In the genomic region with DNA sequence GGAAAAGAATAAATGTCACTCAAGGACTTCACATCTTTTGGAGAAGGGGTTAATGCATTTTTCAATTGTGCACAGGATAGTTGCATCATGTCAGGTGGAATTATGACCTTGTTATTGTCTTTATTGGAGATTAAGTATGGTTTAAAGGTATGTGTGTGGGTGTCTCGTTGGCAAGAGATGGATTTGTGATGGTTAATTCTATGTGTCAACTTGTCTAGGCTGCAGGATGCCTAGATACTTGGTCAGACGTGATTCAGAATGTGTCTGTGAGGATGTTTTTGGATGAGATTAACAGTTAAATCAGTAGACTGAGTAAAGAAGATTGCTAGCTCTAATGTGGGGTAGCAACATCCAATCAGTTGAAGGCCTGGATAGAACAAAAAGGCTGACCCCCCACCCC, we compare ENCODE assay signal across 28 cellular contexts. TPM values are rescaled to one million over a fixed set of nuclear protein-coding genes. Genes with fewer than 3 reads are reported as not detected.
A peak's percentile ranks its signal among the peaks of the same experiment; 100 is the strongest.
DNase-seq lines count a peak whose midpoint lies in the region; FAIRE-seq and TF ChIP-seq lines count a peak whose summit lies in the region.
"Had no signal": no experiment of that assay in that cellular context is flagged by ENCODE, and none has a peak within 500 bp of the region (broad histone marks: within the 10 kb centered on the region; RNA-seq: fewer than 3 reads in every experiment).

No MANE protein-coding gene starts in this region.

- CTCF ChIA-PET in mammary epithelial cell (lab: Charles Lee; ENCODE audit: low non-redundant PET), result interaction anchor here (0.7 kb wide), 1 partner anchor 103 kb away, joined by 3 read pairs; no protein-coding TSS in a partner anchor

- H3K4me3 ChIP-seq in AG10803 (ENCODE audit: low read length), result no peak overlapping the region
- no peak overlapping the region for H3K4me3 ChIP-seq in mammary epithelial cell (replicated peaks in 1 of 3; ENCODE audit: insufficient read depth in 1 of 3, low read depth in 2 of 3, low read length in 3 of 3)
- H3K4me3 ChIP-seq in keratinocyte (ENCODE audit: control insufficient read depth in 2 of 3, extremely low read depth in 1 of 3, insufficient read depth in 2 of 3, low read depth in 1 of 3, low read length in 3 of 3), result no peak overlapping the region
- H3K4me3 ChIP-seq in lower leg skin (ENCODE audit: low read depth, poor library complexity, severe bottlenecking), result no peak overlapping the region
- no peak overlapping the region for H3K4me3 ChIP-seq in stomach
- H3K4me3 ChIP-seq: BLaER1, esophagus squamous epithelium, ovary, tibial nerve had no signal

- H3K36me3 ChIP-seq in mammary epithelial cell (ENCODE audit: insufficient read depth, low read length), result no peaks in the 10 kb centered on the region
- no peaks in the 10 kb centered on the region for H3K36me3 ChIP-seq in keratinocyte (ENCODE audit: control insufficient read depth in 2 of 2, extremely low read depth in 1 of 2, insufficient read depth in 2 of 2, low read length in 2 of 2)
- no peaks in the 10 kb centered on the region for H3K36me3 ChIP-seq in stomach
- H3K36me3 ChIP-seq: BLaER1, esophagus squamous epithelium, ovary, tibial nerve, WERI-Rb-1 had no signal

- no peak overlapping the region for H3K4me2 ChIP-seq in mammary epithelial cell (ENCODE audit: insufficient read depth, low read depth, low read length)
- H3K4me2 ChIP-seq in keratinocyte (ENCODE audit: control insufficient read depth, extremely low read depth, insufficient read depth, low read depth, low read length), result no peak overlapping the region
- H3K4me2 ChIP-seq: BLaER1 had no signal

- no peaks in the 10 kb centered on the region for H3K9me1 ChIP-seq in keratinocyte (ENCODE audit: control insufficient read depth, extremely low read depth, insufficient read depth, low read length)

- no TSS peak for BruUV-seq in mammary epithelial cell (replicated peaks; lab: Mats Ljungman, UMichigan)

- H3K27me3 ChIP-seq in mammary epithelial cell (ENCODE audit: insufficient read depth, low read length) (no peaks in the 10 kb centered on the region), keratinocyte (ENCODE audit: control insufficient read depth, extremely low read depth, insufficient read depth, low read length) (no peaks in the 10 kb centered on the region), stomach (peaks cover 0 to 26% (median 0%) of the 10 kb centered on the region in 3 donors)
- H3K27me3 ChIP-seq: esophagus squamous epithelium, ovary had no signal

- H3K4me1 ChIP-seq in mammary epithelial cell (ENCODE audit: insufficient read depth, low read length), result peaks cover 19% of the 10 kb centered on the region
- peaks cover 22% of the 10 kb centered on the region for H3K4me1 ChIP-seq in keratinocyte (ENCODE audit: control insufficient read depth, extremely low read depth, insufficient read depth, low read length)
- H3K4me1 ChIP-seq in stomach, result no peaks in the 10 kb centered on the region
- H3K4me1 ChIP-seq: BLaER1, Caco-2, tibial nerve had no signal

- H3K27ac ChIP-seq in mammary epithelial cell (ENCODE audit: insufficient read depth, low read depth, low read length) (no peak overlapping the region), keratinocyte (ENCODE audit: control insufficient read depth, insufficient read depth, low read length) (no peak overlapping the region), stomach (no peak overlapping the region)
- H3K27ac ChIP-seq: BLaER1, esophagus squamous epithelium, ovary, tibial nerve, WERI-Rb-1 had no signal

- TF ChIP-seq EP300 in stomach (IDR thresholded peaks at IDR 0.05), result no peak

- peak; percentile 34 for FAIRE-seq in keratinocyte (lab: Jason Lieb, UNC)
- FAIRE-seq: islet of Langerhans had no signal

- TF ChIP-seq CTCF in AG10803 (conservative IDR thresholded peaks at IDR 0.05; ENCODE audit: low read length) (no peak), mammary epithelial cell (conservative IDR thresholded peaks at IDR 0.05 in 1 of 2, IDR thresholded peaks at IDR 0.05 in 1 of 2; ENCODE audit: extremely low read depth in 1 of 2, insufficient read depth in 1 of 2, low read depth in 1 of 2, low read length in 2 of 2) (no peak), keratinocyte (optimal IDR thresholded peaks at IDR 0.05 in 1 of 3, IDR thresholded peaks at IDR 0.05 in 1 of 3, conservative IDR thresholded peaks at IDR 0.05 in 1 of 3; ENCODE audit: extremely low read depth in 1 of 3, insufficient read depth in 2 of 3, low read length in 3 of 3) (no peak), lower leg skin (IDR thresholded peaks at IDR 0.05) (no peak), stomach (IDR thresholded peaks at IDR 0.05) (no peak)

- DNase-seq in AG10803 (ENCODE audit: low read depth) (peak; percentile 48), LHCN-M2 (ENCODE audit: low read depth) (peak; percentile 17), mammary epithelial cell (peak; percentile 90), keratinocyte (ENCODE audit: low read depth, low spot score) (no peak), nucleus accumbens (lab: John Stamatoyannopoulos, UW) (no peak), D341Med (ENCODE audit: low spot score) (no peak), lower leg skin (ENCODE audit: low spot score in 2 of 2) (no peak), stomach (no peak)
- DNase-seq: activated CD4-positive, alpha-beta T cell treated with anti-CD3 and anti-CD28 coated beads for 48 hours; activated naive CD4-positive, alpha-beta T cell treated with anti-CD3 and anti-CD28 coated beads for 36 hours; activated T-cell treated with anti-CD3 and anti-CD28 coated beads, Interleukin-2, amount 50 U/mL, for 72 hours; amygdala; Caco-2; DMS79; esophagus squamous epithelium; Karpas-422; NCI-H146; NCI-H510A; OCI-M1; ovary; retina; SHP77; stimulated activated CD4-positive, alpha-beta T cell treated with anti-CD3 and anti-CD28 coated beads, Interleukin-2, amount 100 ng/mL, for 24 hours; WERI-Rb-1 had no signal

- 6% methylated on average over 2 of the region's 2 CpGs for WGBS in mammary epithelial cell (ENCODE audit: low coverage, missing lambda C conversion rate)
- WGBS in lower leg skin, 2 donors, result 27 to 30% methylated on average over 2 of the region's 2 CpGs
- 40 to 69% (median 56%) methylated on average over 2 of the region's 2 CpGs for WGBS in stomach, 5 donors

- H2AFZ ChIP-seq in mammary epithelial cell (ENCODE audit: low read depth, low read length), result no peak overlapping the region
- no peak overlapping the region for H2AFZ ChIP-seq in keratinocyte (ENCODE audit: control insufficient read depth, low read length)

- H3K79me2 ChIP-seq in mammary epithelial cell (ENCODE audit: insufficient read depth, low read length) (no peaks in the 10 kb centered on the region), keratinocyte (ENCODE audit: control insufficient read depth, insufficient read depth, low read length) (no peaks in the 10 kb centered on the region)

- dilution Hi-C loops in mammary epithelial cell (cut with HindIII; ENCODE audit: low sequenced_read_pairs), result no loop called here
- dilution Hi-C loops in keratinocyte (cut with MboI; ENCODE audit: extremely low pct_ligation_motif_present, low sequenced_read_pairs), result no loop called here

- no peak overlapping the region for H3K9ac ChIP-seq in mammary epithelial cell (ENCODE audit: insufficient read depth, low read length)
- no peak overlapping the region for H3K9ac ChIP-seq in keratinocyte (ENCODE audit: control insufficient read depth, extremely low read depth, insufficient read depth, low read length)
- H3K9ac ChIP-seq: BLaER1 had no signal

- in situ Hi-C loops in mammary epithelial cell (cut with MboI; ENCODE audit: low sequenced_read_pairs in 2 of 2), result no loop called here

- no peaks in the 10 kb centered on the region for H3K9me3 ChIP-seq in mammary epithelial cell (replicated peaks; ENCODE audit: insufficient read depth, low read length)
- no peaks in the 10 kb centered on the region for H3K9me3 ChIP-seq in keratinocyte (ENCODE audit: control insufficient read depth, low read depth, low read length)
- no peaks in the 10 kb centered on the region for H3K9me3 ChIP-seq in stomach
- H3K9me3 ChIP-seq: BLaER1, Caco-2, esophagus squamous epithelium, ovary, tibial nerve had no signal

- no peak for TF ChIP-seq POLR2A in lower leg skin (IDR thresholded peaks at IDR 0.05)
- TF ChIP-seq POLR2A in stomach (IDR thresholded peaks at IDR 0.05), result no peak

- H4K20me1 ChIP-seq in mammary epithelial cell (ENCODE audit: insufficient read depth, low read length), result no peaks in the 10 kb centered on the region
- no peaks in the 10 kb centered on the region for H4K20me1 ChIP-seq in keratinocyte (ENCODE audit: control insufficient read depth, extremely low read depth, insufficient read depth, low read length)
- H4K20me1 ChIP-seq: BLaER1 had no signal

- intact Hi-C loops in mammary epithelial cell (cut with micrococcal nuclease) (no loop called here), lower leg skin (cut with DNase I; ENCODE audit: low total_unique reads) (no loop called here), stomach (cut with DNase I; ENCODE audit: low total_unique reads) (no loop called here)

RNA-seq across cellular contexts. Expression of gene HSD17B10, which starts 42.2 kb away (rescaled TPM):
- total RNA-seq in LHCN-M2 (2014; rRNA removed), result 68.3 and 76.3 TPM in 2 replicates
- 123 TPM for polyA plus RNA-seq in LHCN-M2 (2012)
- total RNA-seq in mammary epithelial cell, result 10 to 100 TPM; 71.7 to 74.6 TPM
- 140 TPM for polyA plus RNA-seq in mammary epithelial cell
- polyA minus RNA-seq in mammary epithelial cell, result 82.7 TPM
- 140 to 159 TPM (median 141 TPM) in 3 replicates for polyA plus RNA-seq in keratinocyte
- 19.3 TPM for polyA plus RNA-seq in keratinocyte (2011; ENCODE audit: low read depth)
- 131 and 175 TPM in 2 replicates for polyA plus RNA-seq in keratinocyte (2011; cell fraction: cytosol; rRNA removed)
- polyA plus RNA-seq in keratinocyte (2011; cell fraction: nucleus; rRNA removed), result 113 and 116 TPM in 2 replicates
- 71.4 and 138 TPM in 2 replicates for polyA plus RNA-seq in keratinocyte (2012; ENCODE audit: low replicate concordance)
- polyA minus RNA-seq in keratinocyte, result 94.9 to 130 TPM (median 129 TPM) in 3 replicates
- 85.4 TPM for polyA minus RNA-seq in keratinocyte (2011; cell fraction: cytosol; rRNA and poly(A)+ RNA removed)
- polyA minus RNA-seq in keratinocyte (2011; cell fraction: nucleus; rRNA and poly(A)+ RNA removed), result 27.7 and 28.0 TPM in 2 replicates
- total RNA-seq in lower leg skin, result 100 to 1,000 TPM in 1 of 4 donors, 10 to 100 TPM in 3; 61.2 to 109 (median 83.3) TPM
- 10 to 100 TPM in 4 of 5 donors, not detected in 1; 16.1 to 36.2 (median 20.9) TPM for total RNA-seq in stomach
- polyA plus RNA-seq in stomach, result 10 to 100 TPM; 78.4 to 84.3 (median 82.9) TPM

RNA-seq across cellular contexts. Expression of gene RIBC1, which starts 53.7 kb away (rescaled TPM):
- total RNA-seq in LHCN-M2 (2014; rRNA removed) (0.13 and 0.40 TPM in 2 replicates), mammary epithelial cell (1 to 10 TPM; 1.0 to 1.2 TPM), lower leg skin (1 to 10 TPM in 1 of 4 donors, under 1 TPM in 3; 0.65 to 1.1 (median 0.94) TPM), stomach (not detected)
- polyA plus RNA-seq in LHCN-M2 (2012), result 0.39 TPM
- polyA plus RNA-seq in mammary epithelial cell (0.23 TPM), keratinocyte (0.25 to 0.42 TPM (median 0.36 TPM) in 3 replicates), stomach (1 to 10 TPM in 2 of 3 donors, under 1 TPM in 1; 0.93 to 1.7 (median 1.4) TPM)
- polyA minus RNA-seq in mammary epithelial cell (not detected), keratinocyte (0.32 to 0.76 TPM in 2 of 3 replicates, not detected in the other)
- 0.89 TPM for polyA plus RNA-seq in keratinocyte (2011; ENCODE audit: low read depth)
- polyA plus RNA-seq in keratinocyte (2011; cell fraction: cytosol; rRNA removed), result 0.07 and 0.43 TPM in 2 replicates
- polyA plus RNA-seq in keratinocyte (2011; cell fraction: nucleus; rRNA removed), result 0.37 and 0.45 TPM in 2 replicates
- polyA plus RNA-seq in keratinocyte (2012; ENCODE audit: low replicate concordance), result 0.21 and 0.45 TPM in 2 replicates
- polyA minus RNA-seq in keratinocyte (2011; cell fraction: cytosol; rRNA and poly(A)+ RNA removed), result not detected
- polyA minus RNA-seq in keratinocyte (2011; cell fraction: nucleus; rRNA and poly(A)+ RNA removed), result not detected in 2 replicates
- total RNA-seq: glomerular endothelial cell had no signal

RNA-seq across cellular contexts. Expression of gene SMC1A, which starts 53.9 kb away (rescaled TPM):
- total RNA-seq in LHCN-M2 (2014; rRNA removed), result 35.7 and 53.2 TPM in 2 replicates
- polyA plus RNA-seq in LHCN-M2 (2012), result 29.0 TPM
- total RNA-seq in mammary epithelial cell, result 10 to 100 TPM; 19.7 to 66.0 TPM
- 43.5 TPM for polyA plus RNA-seq in mammary epithelial cell
- polyA minus RNA-seq in mammary epithelial cell, result 116 TPM
- polyA plus RNA-seq in keratinocyte, result 13.7 to 38.9 TPM (median 24.2 TPM) in 3 replicates
- polyA plus RNA-seq in keratinocyte (2011; ENCODE audit: low read depth), result 89.1 TPM
- 11.1 and 12.4 TPM in 2 replicates for polyA plus RNA-seq in keratinocyte (2011; cell fraction: cytosol; rRNA removed)
- 47.5 and 58.6 TPM in 2 replicates for polyA plus RNA-seq in keratinocyte (2011; cell fraction: nucleus; rRNA removed)
- polyA plus RNA-seq in keratinocyte (2012; ENCODE audit: low replicate concordance), result 11.1 and 43.1 TPM in 2 replicates
- 17.6 to 67.4 TPM (median 23.7 TPM) in 3 replicates for polyA minus RNA-seq in keratinocyte
- 24.6 TPM for polyA minus RNA-seq in keratinocyte (2011; cell fraction: cytosol; rRNA and poly(A)+ RNA removed)
- 29.5 and 64.7 TPM in 2 replicates for polyA minus RNA-seq in keratinocyte (2011; cell fraction: nucleus; rRNA and poly(A)+ RNA removed)
- 10 to 100 TPM; 23.0 to 48.9 (median 30.4) TPM for total RNA-seq in lower leg skin
- 10 to 100 TPM; 20.0 to 31.2 (median 24.6) TPM for total RNA-seq in stomach
- 1 to 10 TPM; 4.3 to 6.7 (median 5.6) TPM for polyA plus RNA-seq in stomach

Comparison
In these comparisons a context has a peak if more than half of its experiments do, and no peak if none do; other contexts are left out.
1. DNase-seq: peak in AG10803 (single experiment), LHCN-M2 (single experiment) and mammary epithelial cell (single experiment); none in keratinocyte (single experiment), nucleus accumbens (0 of 56), D341Med (single experiment), lower leg skin (0 of 2) and stomach (single experiment).